ENCODE assay signal across 19 cellular contexts in the genomic region with DNA sequence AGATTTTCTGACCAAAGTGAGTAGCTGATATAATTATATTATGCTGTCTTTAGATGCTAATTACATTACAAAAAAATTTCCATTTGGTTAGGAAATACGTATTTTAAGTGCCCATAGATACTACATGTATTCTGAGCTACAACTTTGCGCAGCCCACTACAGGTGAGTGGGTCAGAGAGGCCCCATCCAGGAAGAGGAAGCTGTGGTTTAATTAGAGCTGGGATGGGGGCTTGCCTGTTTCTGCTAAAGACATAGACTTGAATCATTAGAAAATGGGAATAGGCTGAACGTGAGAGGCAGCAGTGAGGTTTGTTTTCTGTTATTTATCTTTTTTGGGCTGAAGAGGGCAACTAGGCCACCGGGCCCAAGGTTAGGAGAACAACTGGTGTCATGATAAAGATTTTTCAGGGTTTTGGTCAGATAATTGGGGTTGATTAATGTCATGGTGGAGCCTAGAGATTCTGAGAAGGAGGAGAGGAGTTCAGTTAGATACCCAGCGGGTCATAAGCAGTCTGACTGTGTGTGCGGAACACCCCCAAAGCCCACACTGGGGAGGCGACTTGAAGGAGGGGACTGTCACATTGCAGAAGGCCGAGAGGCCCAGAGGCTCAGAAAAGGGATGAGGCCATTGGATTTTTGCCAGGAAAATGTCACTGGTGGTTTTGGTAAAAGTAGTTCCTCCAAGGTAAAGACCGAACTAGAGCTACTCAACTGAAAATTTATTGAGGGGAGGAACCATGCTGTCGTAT. TPM values are rescaled to one million over a fixed set of nuclear protein-coding genes. Genes with fewer than 3 reads are reported as not detected.
A peak's percentile ranks its signal among the peaks of the same experiment; 100 is the strongest.
DNase-seq lines count a peak whose midpoint lies in the region; ATAC-seq and TF ChIP-seq lines count a peak whose summit lies in the region.
"Had no signal": no experiment of that assay in that cellular context is flagged by ENCODE, and none has a peak within 500 bp of the region (broad histone marks: within the 10 kb centered on the region; RNA-seq: fewer than 3 reads in every experiment).

No MANE protein-coding gene starts in this region.

- TF ChIP-seq POLR2A in adrenal gland (IDR thresholded peaks at IDR 0.05) = no peak
- TF ChIP-seq POLR2A in body of pancreas (IDR thresholded peaks at IDR 0.05) = no peak

- no peaks in the 10 kb centered on the region for H3K9me2 ChIP-seq in SU-DHL-6 (replicated peaks; ENCODE audit: insufficient read depth, low read length)

- WGBS in adrenal gland, 4 donors = 66 to 68% (median 66%) methylated on average over 10 of the region's 10 CpGs
- 58 to 65% methylated on average over 10 of the region's 10 CpGs for WGBS in body of pancreas, 2 donors

- no peak overlapping the region for H2AFZ ChIP-seq in SU-DHL-6 (ENCODE audit: low read depth, low read length, severe bottlenecking)
- H2AFZ ChIP-seq: GM23248 had no signal

- H3K4me1 ChIP-seq in BLaER1 = peaks cover 23% of the 10 kb centered on the region
- no peaks in the 10 kb centered on the region for H3K4me1 ChIP-seq in adrenal gland (replicated peaks in 1 of 2)
- no peaks in the 10 kb centered on the region for H3K4me1 ChIP-seq in body of pancreas

- peaks cover 0 to 2% (median 0%) of the 10 kb centered on the region in 3 donors for H3K9me3 Mint-ChIP-seq in IgD-negative memory B cell

- H3K4me2 ChIP-seq in BLaER1 (peak overlapping the region; percentile 47), SU-DHL-6 (ENCODE audit: low read depth, low read length, poor library complexity, severe bottlenecking) (peak overlapping the region; percentile 49)

- H3K27me3 ChIP-seq in BLaER1 = peaks cover 15% of the 10 kb centered on the region
- H3K27me3 ChIP-seq in SU-DHL-6 (ENCODE audit: low read length) = no peaks in the 10 kb centered on the region
- H3K27me3 ChIP-seq in adrenal gland = peaks cover 68% of the 10 kb centered on the region
- peaks cover 0 to 10% of the 10 kb centered on the region in 2 donors for H3K27me3 ChIP-seq in body of pancreas

- TF ChIP-seq CTCF in SU-DHL-6 (IDR thresholded peaks at IDR 0.05; ENCODE audit: insufficient read depth, low read length, poor library complexity, severe bottlenecking) (no peak), adrenal gland (IDR thresholded peaks at IDR 0.05) (no peak), body of pancreas (IDR thresholded peaks at IDR 0.05) (no peak)

- DNase-seq in mesenteric fat pad (ENCODE audit: low spot score) = peak; percentile 80
- no peak for DNase-seq in activated naive CD4-positive, alpha-beta T cell (lab: John Stamatoyannopoulos, UW)
- DNase-seq in adrenal gland = no peak
- no peak for DNase-seq in body of pancreas
- no peak for DNase-seq in SW 1271 (lab: John Stamatoyannopoulos, UW)
- DNase-seq: C1 segment of cervical spinal cord, DMS79 treated with DMSO at 0.1 percent for 48 hours, GM23248, HCEC 1CT, KG1, MV-4-11, NCI-H1694 treated with DMSO at 0.1 percent for 48 hours, NCI-H345, NCI-H524 treated with DMSO at 0.1 percent for 48 hours, Right ventricle myocardium superior had no signal

- peaks cover 9% of the 10 kb centered on the region for H3K27me3 Mint-ChIP-seq in IgD-negative memory B cell

- intact Hi-C loops in adrenal gland (cut with DNase I) = no loop called here
- intact Hi-C loops in body of pancreas (cut with DNase I) = no loop called here

- H3K36me3 Mint-ChIP-seq in IgD-negative memory B cell = no peaks in the 10 kb centered on the region

- no peaks in the 10 kb centered on the region for H3K79me2 ChIP-seq in SU-DHL-6 (ENCODE audit: insufficient read depth, low read length)

- H3K27ac Mint-ChIP-seq in IgD-negative memory B cell = peak overlapping the region in 2 of 3 donors; percentile 48 to 88

- H3K9ac ChIP-seq in BLaER1 (no peak overlapping the region), SU-DHL-6 (ENCODE audit: low read length) (peak overlapping the region; percentile 1; the same call in 1 of the 2 replicates)
- H3K9ac ChIP-seq: GM23248 had no signal

- H3K36me3 ChIP-seq in BLaER1 = no peaks in the 10 kb centered on the region
- H3K36me3 ChIP-seq in SU-DHL-6 (ENCODE audit: low read length) = no peaks in the 10 kb centered on the region
- H3K36me3 ChIP-seq in adrenal gland (replicated peaks in 1 of 2) = no peaks in the 10 kb centered on the region
- H3K36me3 ChIP-seq in body of pancreas (replicated peaks in 1 of 2; ENCODE audit: insufficient read depth in 1 of 2, low read depth in 2 of 2) = no peaks in the 10 kb centered on the region

- no peak overlapping the region for H3K4me3 ChIP-seq in BLaER1
- H3K4me3 ChIP-seq in SU-DHL-6 (ENCODE audit: insufficient read depth, low read length, poor library complexity, severe bottlenecking) = peak overlapping the region; percentile 0
- no peak overlapping the region for H3K4me3 ChIP-seq in adrenal gland
- H3K4me3 ChIP-seq in body of pancreas = no peak overlapping the region
- H3K4me3 ChIP-seq: GM23248 had no signal

- H3K4me3 Mint-ChIP-seq in IgD-negative memory B cell = peak overlapping the region in 3 of 4 donors; percentile 41 to 83 (median 65)

- peaks cover 37% of the 10 kb centered on the region for H3F3A ChIP-seq in SU-DHL-6 (ENCODE audit: insufficient read depth)

- peaks cover 42 to 57% (median 43%) of the 10 kb centered on the region in 3 donors for H3K4me1 Mint-ChIP-seq in IgD-negative memory B cell

- H4K20me1 ChIP-seq in BLaER1 (no peaks in the 10 kb centered on the region), SU-DHL-6 (ENCODE audit: low read depth, low read length) (no peaks in the 10 kb centered on the region)

- no peak for ATAC-seq in body of pancreas

- H3K27ac ChIP-seq in BLaER1 (no peak overlapping the region), SU-DHL-6 (ENCODE audit: low read depth, low read length) (peak overlapping the region; percentile 78), adrenal gland (no peak overlapping the region), body of pancreas (no peak overlapping the region)
- H3K27ac ChIP-seq: GM23248 had no signal

- H3K9me3 ChIP-seq in BLaER1 (0 out of 2 replicates have a peak, but pooled peaks cover 2% of the 10 kb centered on the region), SU-DHL-6 (ENCODE audit: insufficient read depth, low read length) (no peaks in the 10 kb centered on the region), adrenal gland (replicated peaks in 1 of 3) (no peaks in the 10 kb centered on the region), body of pancreas (no peaks in the 10 kb centered on the region)

RNA-seq across cellular contexts. Expression of gene IRF4, which starts 14.6 kb away (rescaled TPM):
- polyA plus RNA-seq in IgD-negative memory B cell (22.9 TPM), adrenal gland (under 1 TPM; 0.17 to 0.72 (median 0.48) TPM)
- total RNA-seq in mesenteric fat pad (6.3 TPM), adrenal gland (1 to 10 TPM in 3 of 8 donors, under 1 TPM in 4, not detected in 1; 0.30 to 1.5 (median 0.71) TPM), body of pancreas (under 1 TPM in 1 of 2 donors, not detected in 1; 0.26 TPM)
- total RNA-seq: G401, GM23248 had no signal
